In the genomic region with DNA sequence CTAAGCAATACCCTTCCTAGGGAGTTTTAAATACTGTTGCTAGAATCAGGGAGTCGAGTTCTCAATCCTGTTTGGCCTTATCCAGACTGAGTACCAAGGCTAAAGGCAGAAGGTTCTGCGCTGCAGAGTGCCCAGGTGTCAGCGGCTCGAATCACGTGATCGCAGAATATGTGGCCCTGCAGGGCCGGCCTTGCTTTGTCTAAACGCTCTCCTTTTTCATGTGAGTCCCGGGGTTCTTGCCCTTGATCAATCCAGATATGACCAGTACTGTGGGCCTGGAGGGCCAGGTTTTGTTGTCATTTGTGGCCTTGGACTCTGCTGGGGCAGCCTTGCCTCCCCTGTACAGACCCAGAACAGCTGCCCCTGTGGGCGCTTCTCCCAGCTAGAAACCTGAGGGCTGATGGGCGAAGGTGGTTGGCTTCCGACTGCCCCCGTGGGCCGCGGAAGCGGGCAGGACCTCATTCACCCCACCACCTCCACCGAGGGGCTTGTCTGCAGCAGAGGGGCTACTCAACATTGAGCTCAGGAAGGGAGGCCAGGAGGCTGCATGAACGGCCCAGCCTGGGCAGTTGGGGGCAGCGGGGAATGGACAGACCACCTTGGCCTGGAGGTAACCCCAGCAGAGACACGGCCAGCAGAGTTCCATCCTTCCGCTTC, we compare ENCODE assay signal across 21 cellular contexts.
DNase-seq lines count a peak whose midpoint lies in the region; ATAC-seq and TF ChIP-seq lines count a peak whose summit lies in the region.
"Had no signal": no experiment of that assay in that cellular context is flagged by ENCODE, and none has a peak within 500 bp of the region (broad histone marks: within the 10 kb centered on the region; RNA-seq: fewer than 3 reads in every experiment).

No MANE protein-coding gene starts in this region.

- no peak overlapping the region for H4K5ac ChIP-seq in IMR-90 (ENCODE audit: low read depth, low read length)

- in situ Hi-C loops in IMR-90 (cut with MboI; ENCODE audit: low sequenced_read_pairs): no loop called here

- no peak overlapping the region for H3K56ac ChIP-seq in IMR-90 (ENCODE audit: extremely low read depth, insufficient read depth, low read length)

- H3K79me1 ChIP-seq in IMR-90 (ENCODE audit: low read depth in 1 of 2, low read length in 2 of 2): no peaks in the 10 kb centered on the region

- no peaks in the 10 kb centered on the region for H3K27me3 Mint-ChIP-seq in activated naive CD4-positive, alpha-beta T cell treated with anti-CD3 and anti-CD28 coated beads for 36 hours (ENCODE audit: low read depth)
- peaks cover 4% of the 10 kb centered on the region for H3K27me3 Mint-ChIP-seq in endodermal cell (ENCODE audit: insufficient read depth)
- H3K27me3 Mint-ChIP-seq in nephron progenitor cell (ENCODE audit: low read depth, poor library complexity): peaks cover 4% of the 10 kb centered on the region
- H3K27me3 Mint-ChIP-seq in WTC11 (ENCODE audit: low read depth): no peaks in the 10 kb centered on the region; the same call in 1 of the 2 replicates
- H3K27me3 Mint-ChIP-seq: IgD-negative memory B cell had no signal

- no peak overlapping the region for H2BK120ac ChIP-seq in IMR-90 (ENCODE audit: low read depth, low read length)

- no peaks in the 10 kb centered on the region for H3K36me3 Mint-ChIP-seq in activated naive CD4-positive, alpha-beta T cell treated with anti-CD3 and anti-CD28 coated beads, Interleukin-2, amount 50 U/mL, for 72 hours
- H3K36me3 Mint-ChIP-seq in activated naive CD4-positive, alpha-beta T cell treated with anti-CD3 and anti-CD28 coated beads for 36 hours (ENCODE audit: low read depth): no peaks in the 10 kb centered on the region
- no peaks in the 10 kb centered on the region for H3K36me3 Mint-ChIP-seq in endodermal cell (ENCODE audit: low read depth)
- no peaks in the 10 kb centered on the region for H3K36me3 Mint-ChIP-seq in nephron progenitor cell (ENCODE audit: low read depth)
- H3K36me3 Mint-ChIP-seq in WTC11: no peaks in the 10 kb centered on the region
- H3K36me3 Mint-ChIP-seq: CD4-positive, alpha-beta memory T cell; IgD-negative memory B cell had no signal

- no peak overlapping the region for H3K4me2 ChIP-seq in IMR-90 (ENCODE audit: low read depth, low read length)

- H2BK15ac ChIP-seq in IMR-90 (ENCODE audit: low read depth, low read length): no peak overlapping the region

- H3K4ac ChIP-seq in IMR-90 (ENCODE audit: low read depth, low read length): no peak overlapping the region

- no peak overlapping the region for H3K4me3 Mint-ChIP-seq in activated naive CD4-positive, alpha-beta T cell treated with anti-CD3 and anti-CD28 coated beads for 36 hours
- H3K4me3 Mint-ChIP-seq in endodermal cell (no peak overlapping the region), nephron progenitor cell (no peak overlapping the region), WTC11 (no peak overlapping the region)
- H3K4me3 Mint-ChIP-seq: B cell; CD4-positive, alpha-beta memory T cell had no signal

- no peak overlapping the region for H3K4me3 ChIP-seq in IMR-90 (ENCODE audit: insufficient read depth, low read depth, low read length)
- no peak overlapping the region for H3K4me3 ChIP-seq in endodermal cell (ENCODE audit: low read length)
- H3K4me3 ChIP-seq: MG63, SK-N-MC had no signal

- no peak overlapping the region for H3K14ac ChIP-seq in IMR-90 (replicated peaks; ENCODE audit: low read depth, low read length)

- no peak overlapping the region for H2BK20ac ChIP-seq in IMR-90 (ENCODE audit: low read depth, low read length)

- no peaks in the 10 kb centered on the region for H3K9me3 Mint-ChIP-seq in activated naive CD4-positive, alpha-beta T cell treated with anti-CD3 and anti-CD28 coated beads, Interleukin-2, amount 50 U/mL, for 72 hours
- no peaks in the 10 kb centered on the region for H3K9me3 Mint-ChIP-seq in activated naive CD4-positive, alpha-beta T cell treated with anti-CD3 and anti-CD28 coated beads for 36 hours
- H3K9me3 Mint-ChIP-seq in endodermal cell (no peaks in the 10 kb centered on the region), nephron progenitor cell (no peaks in the 10 kb centered on the region), WTC11 (no peaks in the 10 kb centered on the region)
- H3K9me3 Mint-ChIP-seq: IgD-negative memory B cell had no signal

- H3K27me3 ChIP-seq in IMR-90 (ENCODE audit: control insufficient read depth, insufficient read depth, low read length) (peaks cover 7% of the 10 kb centered on the region), endodermal cell (ENCODE audit: control insufficient read depth, insufficient read depth, low read length, poor library complexity, severe bottlenecking) (peaks cover 13% of the 10 kb centered on the region)
- H3K27me3 ChIP-seq: MG63 had no signal

- H2BK5ac ChIP-seq in IMR-90 (ENCODE audit: low read depth, low read length, poor library complexity, severe bottlenecking): no peak overlapping the region

- CTCF ChIA-PET in activated naive CD4-positive, alpha-beta T cell treated with anti-CD3 and anti-CD28 coated beads for 36 hours (lab: Charles Lee): no interaction called here
- CTCF ChIA-PET in IMR-90 (lab: Yijun Ruan, JAX) (no interaction called here), WTC11 (lab: Charles Lee) (interaction anchor here (1.1 to 2.6 kb wide), 3 partner anchors 81 to 360 kb away, joined by 4 to 11 read pairs (median 4); no protein-coding TSS in a partner anchor)

- H3K27ac ChIP-seq in IMR-90 (ENCODE audit: insufficient read depth, low read length) (no peak overlapping the region), endodermal cell (ENCODE audit: low read depth, low read length) (no peak overlapping the region)
- H3K27ac ChIP-seq: HL-60, SK-N-MC had no signal

- no peak for TF ChIP-seq POLR2A in IMR-90 (IDR thresholded peaks at IDR 0.05; ENCODE audit: low read depth, low read length)

- no peaks in the 10 kb centered on the region for H3K9me3 ChIP-seq in IMR-90 (ENCODE audit: control insufficient read depth, insufficient read depth, low read length)
- no peaks in the 10 kb centered on the region for H3K9me3 ChIP-seq in endodermal cell (ENCODE audit: control insufficient read depth, low read length)
- H3K9me3 ChIP-seq: MG63 had no signal

- TF ChIP-seq CTCF in IMR-90 (conservative IDR thresholded peaks at IDR 0.05; ENCODE audit: low read depth, low read length) (no peak), endodermal cell (conservative IDR thresholded peaks at IDR 0.05) (no peak), nephron progenitor cell (IDR thresholded peaks at IDR 0.05) (no peak), WTC11 (IDR thresholded peaks at IDR 0.05) (no peak)

- peak overlapping the region; percentile 21 to 45 for H3K27ac Mint-ChIP-seq in activated naive CD4-positive, alpha-beta T cell treated with anti-CD3 and anti-CD28 coated beads, Interleukin-2, amount 50 U/mL, for 72 hours
- no peak overlapping the region for H3K27ac Mint-ChIP-seq in activated naive CD4-positive, alpha-beta T cell treated with anti-CD3 and anti-CD28 coated beads for 36 hours
- H3K27ac Mint-ChIP-seq in endodermal cell (no peak overlapping the region), nephron progenitor cell (peak overlapping the region; percentile 31), WTC11 (no peak overlapping the region)
- H3K27ac Mint-ChIP-seq: B cell; CD4-positive, alpha-beta memory T cell had no signal

- no peak overlapping the region for H3K9ac ChIP-seq in IMR-90 (ENCODE audit: low read depth, low read length)
- no peak overlapping the region for H3K9ac ChIP-seq in endodermal cell (ENCODE audit: extremely low read depth, low read length, poor library complexity, severe bottlenecking)

- WGBS in IMR-90 (ENCODE audit: extremely low coverage in 2 of 2, insufficient read length in 1 of 2), 2 experiments: 88% methylated on average over 9 of the region's 21 CpGs; no CpG with 5 or more reads in 1 of the 2 experiments
- WGBS in endodermal cell (ENCODE audit: insufficient coverage in 1 of 2, insufficient read length in 1 of 2), 2 experiments: 96 to 97% methylated on average over 20 to 21 of the region's 21 CpGs

- H2AK5ac ChIP-seq in IMR-90 (ENCODE audit: low read depth, low read length): no peak overlapping the region

- TF ChIP-seq RAD21 in IMR-90 (IDR thresholded peaks at IDR 0.05; ENCODE audit: low read length): no peak

- no peak overlapping the region for H2AK9ac ChIP-seq in IMR-90 (replicated peaks; ENCODE audit: low read depth, low read length, poor library complexity)

- POLR2A ChIA-PET in IMR-90 (lab: Charles Lee; ENCODE audit: unreplicated experiment): no interaction called here
- POLR2A ChIA-PET in WTC11 (lab: Charles Lee): no interaction called here

- peak overlapping the region; percentile 27 for H2AFZ ChIP-seq in IMR-90 (replicated peaks; ENCODE audit: low read length, poor library complexity)

- no peaks in the 10 kb centered on the region for H4K20me1 ChIP-seq in IMR-90 (ENCODE audit: insufficient read depth, low read length)

- H4K91ac ChIP-seq in IMR-90 (ENCODE audit: insufficient read depth, low read depth, low read length): no peak overlapping the region

- H3K4me1 ChIP-seq in IMR-90 (ENCODE audit: control insufficient read depth, insufficient read depth, low read length) (no peaks in the 10 kb centered on the region), endodermal cell (ENCODE audit: control insufficient read depth, insufficient read depth, low read length) (no peaks in the 10 kb centered on the region)

- no peak overlapping the region for H3K18ac ChIP-seq in IMR-90 (ENCODE audit: low read depth, low read length)

- dilution Hi-C loops in IMR-90 (cut with HindIII; ENCODE audit: low sequenced_read_pairs, unreplicated experiment): no loop called here

- H3K23ac ChIP-seq in IMR-90 (ENCODE audit: low read depth, low read length): no peak overlapping the region

- no peaks in the 10 kb centered on the region for H3K9me1 ChIP-seq in IMR-90 (ENCODE audit: insufficient read depth, low read length)

- H3K36me3 ChIP-seq in IMR-90 (ENCODE audit: control insufficient read depth, insufficient read depth, low read length) (no peaks in the 10 kb centered on the region; the same call in 1 of the 2 replicates), endodermal cell (ENCODE audit: control insufficient read depth, insufficient read depth, low read length) (no peaks in the 10 kb centered on the region)
- H3K36me3 ChIP-seq: MG63 had no signal

- H4K8ac ChIP-seq in IMR-90 (ENCODE audit: low read depth in 2 of 2, low read length in 2 of 2): no peak overlapping the region

- no peak for DNase-seq in activated naive CD4-positive, alpha-beta T cell treated with anti-CD3 and anti-CD28 coated beads, Interleukin-2, amount 50 U/mL, for 72 hours (ENCODE audit: low spot score in 2 of 2)
- DNase-seq in activated naive CD4-positive, alpha-beta T cell treated with anti-CD3 and anti-CD28 coated beads for 36 hours: no peak
- DNase-seq in IMR-90: no peak
- peak; percentile 44 for DNase-seq in endodermal cell
- no peak for DNase-seq in nephron progenitor cell
- no peak for DNase-seq in WTC11 (ENCODE audit: low spot score)
- DNase-seq: 8988T; CD4-positive, alpha-beta memory T cell; Kasumi-1; MG63; NCI-H1048; NCI-H146; NCI-H2081 treated with DMSO at 0.1 percent for 48 hours; NK-92 treated with Interleukin-12 subunit alpha and Interleukin-12 subunit beta, amount 100 ng/mL, for 24 hours; Right ventricle myocardium superior had no signal

- no peak for ATAC-seq in activated naive CD4-positive, alpha-beta T cell treated with anti-CD3 and anti-CD28 coated beads, Interleukin-2, amount 50 U/mL, for 72 hours
- ATAC-seq in IMR-90 (ENCODE audit: low read depth) (no peak), WTC11 (no peak), HG02852 (IDR thresholded peaks at IDR 0.05; ENCODE audit: unreplicated experiment) (no peak), GM18867 (IDR thresholded peaks at IDR 0.05; ENCODE audit: unreplicated experiment) (no peak)

- peaks cover 19% of the 10 kb centered on the region for H3K4me1 Mint-ChIP-seq in activated naive CD4-positive, alpha-beta T cell treated with anti-CD3 and anti-CD28 coated beads for 36 hours (ENCODE audit: low read depth)
- H3K4me1 Mint-ChIP-seq in endodermal cell (no peaks in the 10 kb centered on the region), nephron progenitor cell (peaks cover 34% of the 10 kb centered on the region), WTC11 (peaks cover 5% of the 10 kb centered on the region)
- H3K4me1 Mint-ChIP-seq: B cell, IgD-negative memory B cell had no signal

- BruUV-seq in IMR-90 (replicated peaks; lab: Mats Ljungman, UMichigan): no TSS peak

- intact Hi-C loops in activated naive CD4-positive, alpha-beta T cell treated with anti-CD3 and anti-CD28 coated beads for 36 hours (cut with micrococcal nuclease): loop anchor here (5.0 kb wide), 2 partner anchors 268 to 668 kb away; partner anchors contain the start of gene MALT1
- intact Hi-C loops in IMR-90 (cut with micrococcal nuclease): no loop called here

Comparison
In these comparisons a context has a peak if more than half of its experiments do, and no peak if none do; other contexts are left out.
1. H3K27ac Mint-ChIP-seq: peak in activated naive CD4-positive, alpha-beta T cell treated with anti-CD3 and anti-CD28 coated beads, Interleukin-2, amount 50 U/mL, for 72 hours (2 of 2) and nephron progenitor cell (single experiment); none in activated naive CD4-positive, alpha-beta T cell treated with anti-CD3 and anti-CD28 coated beads for 36 hours (single experiment), endodermal cell (single experiment) and WTC11 (single experiment).